In the genomic region with DNA sequence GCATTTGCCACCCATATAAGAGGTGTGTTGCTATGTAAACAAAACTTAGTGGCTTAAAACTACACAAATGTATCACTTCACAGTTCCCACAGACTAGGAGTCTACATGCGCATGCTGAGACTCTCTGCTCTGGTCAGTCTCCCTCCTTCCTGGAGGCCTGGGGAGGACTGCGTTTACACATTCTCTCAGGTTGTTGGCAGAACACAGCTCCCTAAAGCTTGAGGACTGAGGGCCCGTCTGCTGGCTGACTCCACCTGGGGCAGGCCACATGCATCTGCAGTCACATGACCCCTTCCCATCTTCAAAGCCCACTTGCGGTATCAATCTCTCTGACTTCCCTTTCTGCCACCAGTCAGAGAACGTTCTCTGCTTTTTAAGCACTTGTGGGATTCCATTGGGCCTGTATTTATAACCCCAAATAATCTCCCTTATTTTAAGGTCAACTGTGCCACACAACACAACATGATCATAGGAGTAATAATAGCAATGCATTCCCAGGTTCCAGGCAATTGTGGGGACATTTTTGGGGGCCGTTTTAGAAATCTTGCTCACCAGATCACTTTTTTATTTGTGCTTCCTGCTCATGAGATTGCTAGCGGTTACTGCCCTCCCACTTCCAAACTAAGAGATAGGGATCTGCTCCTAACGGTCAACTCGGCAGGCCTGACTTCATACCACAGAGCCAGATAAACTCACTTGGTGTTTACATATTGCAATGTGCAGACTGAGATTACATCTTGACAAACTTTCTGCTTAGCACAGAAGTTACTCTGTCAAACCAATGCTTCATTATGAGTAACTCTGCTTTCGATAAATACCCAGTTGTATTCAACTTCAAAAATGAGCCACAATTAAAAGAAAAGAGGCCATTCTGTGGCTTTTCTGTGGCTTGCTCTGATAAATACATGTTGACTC, we compare ENCODE assay signal across 1 cellular context.
TF ChIP-seq lines count a peak whose summit lies in the region.

No MANE protein-coding gene starts in this region.

TF ChIP-seq in HepG2, 621 proteins besides CTCF, POLR2A, EP300 and RAD21 (continued from another document and continues in another):
- TF ChIP-seq, protein P1, sequence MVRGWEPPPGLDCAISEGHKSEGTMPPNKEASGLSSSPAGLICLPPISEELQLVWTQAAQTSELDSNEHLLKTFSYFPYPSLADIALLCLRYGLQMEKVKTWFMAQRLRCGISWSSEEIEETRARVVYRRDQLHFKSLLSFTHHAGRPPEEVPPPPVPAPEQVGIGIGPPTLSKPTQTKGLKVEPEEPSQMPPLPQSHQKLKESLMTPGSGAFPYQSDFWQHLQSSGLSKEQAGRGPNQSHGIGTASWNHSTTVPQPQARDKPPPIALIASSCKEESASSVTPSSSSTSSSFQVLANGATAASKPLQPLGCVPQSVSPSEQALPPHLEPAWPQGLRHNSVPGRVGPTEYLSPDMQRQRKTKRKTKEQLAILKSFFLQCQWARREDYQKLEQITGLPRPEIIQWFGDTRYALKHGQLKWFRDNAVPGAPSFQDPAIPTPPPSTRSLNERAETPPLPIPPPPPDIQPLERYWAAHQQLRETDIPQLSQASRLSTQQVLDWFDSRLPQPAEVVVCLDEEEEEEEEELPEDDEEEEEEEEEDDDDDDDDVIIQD (CRISPR knock-in tag; IDR thresholded peaks at IDR 0.05; ENCODE audit: low read depth) = peak; percentile 84
- no peak for TF ChIP-seq NFE2L2 (IDR thresholded peaks at IDR 0.05; ENCODE audit: low read length)
- TF ChIP-seq, protein P2, sequence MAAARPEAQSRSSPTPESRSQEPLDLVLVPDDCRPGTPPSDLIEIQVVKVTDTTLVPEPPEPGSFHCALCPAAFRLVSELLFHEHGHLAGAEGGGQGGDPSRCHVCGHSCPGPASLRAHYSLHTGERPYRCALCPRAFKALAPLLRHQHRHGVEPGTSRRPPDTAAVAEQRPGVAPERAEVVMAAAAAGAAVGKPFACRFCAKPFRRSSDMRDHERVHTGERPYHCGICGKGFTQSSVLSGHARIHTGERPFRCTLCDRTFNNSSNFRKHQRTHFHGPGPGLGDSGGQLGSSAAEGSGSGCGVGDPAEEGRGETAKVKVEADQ (CRISPR knock-in tag; IDR thresholded peaks at IDR 0.05; ENCODE audit: borderline replicate concordance) = no peak
- TF ChIP-seq, protein P3, sequence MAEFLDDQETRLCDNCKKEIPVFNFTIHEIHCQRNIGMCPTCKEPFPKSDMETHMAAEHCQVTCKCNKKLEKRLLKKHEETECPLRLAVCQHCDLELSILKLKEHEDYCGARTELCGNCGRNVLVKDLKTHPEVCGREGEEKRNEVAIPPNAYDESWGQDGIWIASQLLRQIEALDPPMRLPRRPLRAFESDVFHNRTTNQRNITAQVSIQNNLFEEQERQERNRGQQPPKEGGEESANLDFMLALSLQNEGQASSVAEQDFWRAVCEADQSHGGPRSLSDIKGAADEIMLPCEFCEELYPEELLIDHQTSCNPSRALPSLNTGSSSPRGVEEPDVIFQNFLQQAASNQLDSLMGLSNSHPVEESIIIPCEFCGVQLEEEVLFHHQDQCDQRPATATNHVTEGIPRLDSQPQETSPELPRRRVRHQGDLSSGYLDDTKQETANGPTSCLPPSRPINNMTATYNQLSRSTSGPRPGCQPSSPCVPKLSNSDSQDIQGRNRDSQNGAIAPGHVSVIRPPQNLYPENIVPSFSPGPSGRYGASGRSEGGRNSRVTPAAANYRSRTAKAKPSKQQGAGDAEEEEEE (CRISPR knock-in tag; IDR thresholded peaks at IDR 0.05; ENCODE audit: borderline replicate concordance) = no peak
- TF ChIP-seq, protein P4, sequence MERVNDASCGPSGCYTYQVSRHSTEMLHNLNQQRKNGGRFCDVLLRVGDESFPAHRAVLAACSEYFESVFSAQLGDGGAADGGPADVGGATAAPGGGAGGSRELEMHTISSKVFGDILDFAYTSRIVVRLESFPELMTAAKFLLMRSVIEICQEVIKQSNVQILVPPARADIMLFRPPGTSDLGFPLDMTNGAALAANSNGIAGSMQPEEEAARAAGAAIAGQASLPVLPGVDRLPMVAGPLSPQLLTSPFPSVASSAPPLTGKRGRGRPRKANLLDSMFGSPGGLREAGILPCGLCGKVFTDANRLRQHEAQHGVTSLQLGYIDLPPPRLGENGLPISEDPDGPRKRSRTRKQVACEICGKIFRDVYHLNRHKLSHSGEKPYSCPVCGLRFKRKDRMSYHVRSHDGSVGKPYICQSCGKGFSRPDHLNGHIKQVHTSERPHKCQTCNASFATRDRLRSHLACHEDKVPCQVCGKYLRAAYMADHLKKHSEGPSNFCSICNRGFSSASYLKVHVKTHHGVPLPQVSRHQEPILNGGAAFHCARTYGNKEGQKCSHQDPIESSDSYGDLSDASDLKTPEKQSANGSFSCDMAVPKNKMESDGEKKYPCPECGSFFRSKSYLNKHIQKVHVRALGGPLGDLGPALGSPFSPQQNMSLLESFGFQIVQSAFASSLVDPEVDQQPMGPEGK (CRISPR knock-in tag; IDR thresholded peaks at IDR 0.05) = no peak
- no peak for TF ChIP-seq KAT7 (CRISPR knock-in tag; IDR thresholded peaks at IDR 0.05; ENCODE audit: borderline replicate concordance)
- no peak for TF ChIP-seq ARNT2 (CRISPR knock-in tag; IDR thresholded peaks at IDR 0.05; ENCODE audit: low read depth)
- no peak for TF ChIP-seq ZNF598 (CRISPR knock-in tag; IDR thresholded peaks at IDR 0.05; ENCODE audit: borderline replicate concordance)
- no peak for TF ChIP-seq BHLHE40 (IDR thresholded peaks at IDR 0.05; ENCODE audit: low read length)
- TF ChIP-seq NR2F1 (CRISPR knock-in tag; IDR thresholded peaks at IDR 0.05) = no peak
- TF ChIP-seq PAWR (CRISPR knock-in tag; IDR thresholded peaks at IDR 0.05; ENCODE audit: borderline replicate concordance) = no peak
- no peak for TF ChIP-seq ZNF747 (CRISPR knock-in tag; IDR thresholded peaks at IDR 0.05; ENCODE audit: borderline replicate concordance)
- TF ChIP-seq HNRNPK (IDR thresholded peaks at IDR 0.05; ENCODE audit: low read depth, low read length, poor library complexity, severe bottlenecking) = no peak
- no peak for TF ChIP-seq ZNF749 (CRISPR knock-in tag; IDR thresholded peaks at IDR 0.05; ENCODE audit: borderline replicate concordance)
- TF ChIP-seq SMARCE1 (IDR thresholded peaks at IDR 0.05; ENCODE audit: borderline replicate concordance) = no peak
- TF ChIP-seq, protein P5, sequence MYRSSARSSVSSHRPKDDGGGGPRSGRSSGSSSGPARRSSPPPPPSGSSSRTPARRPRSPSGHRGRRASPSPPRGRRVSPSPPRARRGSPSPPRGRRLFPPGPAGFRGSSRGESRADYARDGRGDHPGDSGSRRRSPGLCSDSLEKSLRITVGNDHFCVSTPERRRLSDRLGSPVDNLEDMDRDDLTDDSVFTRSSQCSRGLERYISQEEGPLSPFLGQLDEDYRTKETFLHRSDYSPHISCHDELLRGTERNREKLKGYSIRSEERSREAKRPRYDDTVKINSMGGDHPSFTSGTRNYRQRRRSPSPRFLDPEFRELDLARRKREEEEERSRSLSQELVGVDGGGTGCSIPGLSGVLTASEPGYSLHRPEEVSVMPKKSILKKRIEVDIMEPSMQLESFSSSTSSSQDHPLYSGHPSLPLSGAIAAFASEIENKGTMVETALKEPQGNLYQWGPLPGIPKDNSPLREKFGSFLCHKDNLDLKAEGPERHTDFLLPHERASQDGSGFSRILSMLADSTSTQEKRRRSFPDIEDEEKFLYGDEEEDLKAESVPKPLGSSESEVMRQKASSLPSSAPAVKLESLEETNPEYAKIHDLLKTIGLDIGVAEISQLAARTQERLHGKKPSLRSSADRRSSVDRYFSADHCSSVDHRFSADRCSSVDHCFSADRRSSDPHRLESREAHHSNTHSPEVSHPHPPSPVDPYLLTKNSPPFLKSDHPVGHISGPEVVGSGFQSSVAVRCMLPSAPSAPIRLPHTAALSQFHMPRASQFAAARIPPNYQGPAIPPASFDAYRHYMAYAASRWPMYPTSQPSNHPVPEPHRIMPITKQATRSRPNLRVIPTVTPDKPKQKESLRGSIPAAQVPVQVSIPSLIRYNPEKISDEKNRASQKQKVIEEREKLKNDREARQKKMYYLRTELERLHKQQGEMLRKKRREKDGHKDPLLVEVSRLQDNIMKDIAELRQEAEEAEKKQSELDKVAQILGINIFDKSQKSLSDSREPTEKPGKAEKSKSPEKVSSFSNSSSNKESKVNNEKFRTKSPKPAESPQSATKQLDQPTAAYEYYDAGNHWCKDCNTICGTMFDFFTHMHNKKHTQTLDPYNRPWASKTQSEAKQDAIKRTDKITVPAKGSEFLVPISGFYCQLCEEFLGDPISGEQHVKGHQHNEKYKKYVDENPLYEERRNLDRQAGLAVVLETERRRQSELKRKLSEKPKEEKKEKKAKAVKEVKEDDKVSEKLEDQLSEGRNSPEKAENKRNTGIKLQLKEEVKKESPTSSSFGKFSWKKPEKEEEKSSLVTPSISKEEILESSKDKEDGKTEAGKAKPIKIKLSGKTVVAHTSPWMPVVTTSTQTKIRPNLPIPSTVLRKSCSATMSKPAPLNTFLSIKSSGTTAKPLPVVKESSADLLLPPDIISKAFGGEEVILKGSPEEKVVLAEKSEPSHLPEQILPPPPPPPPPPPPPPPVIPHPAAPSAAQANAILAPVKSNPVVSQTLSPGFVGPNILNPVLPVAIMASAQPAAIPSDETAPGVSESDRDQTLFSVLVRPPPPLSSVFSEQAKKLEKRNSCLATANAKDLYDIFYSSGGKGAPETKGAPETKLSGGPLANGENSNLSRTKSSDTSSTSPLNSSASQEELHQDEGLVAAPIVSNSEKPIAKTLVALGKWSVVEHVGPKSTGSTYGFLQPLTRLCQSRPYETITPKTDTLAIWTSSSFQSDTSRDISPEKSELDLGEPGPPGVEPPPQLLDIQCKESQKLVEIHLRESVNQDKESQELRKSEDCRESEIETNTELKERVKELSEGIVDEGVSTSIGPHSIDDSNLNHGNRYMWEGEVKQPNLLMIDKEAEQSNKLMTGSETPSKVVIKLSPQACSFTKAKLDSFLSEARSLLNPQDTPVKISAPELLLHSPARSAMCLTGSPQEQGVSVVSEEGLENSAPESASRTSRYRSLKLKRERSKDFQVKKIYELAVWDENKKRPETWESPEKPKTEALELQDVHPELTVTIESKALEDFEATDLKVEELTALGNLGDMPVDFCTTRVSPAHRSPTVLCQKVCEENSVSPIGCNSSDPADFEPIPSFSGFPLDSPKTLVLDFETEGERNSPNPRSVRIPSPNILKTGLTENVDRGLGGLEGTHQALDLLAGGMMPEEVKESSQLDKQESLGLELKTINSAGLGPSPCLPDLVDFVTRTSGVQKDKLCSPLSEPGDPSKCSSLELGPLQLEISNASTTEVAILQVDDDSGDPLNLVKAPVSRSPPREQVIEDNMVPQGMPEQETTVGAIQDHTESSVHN (CRISPR knock-in tag; IDR thresholded peaks at IDR 0.05) = no peak
- TF ChIP-seq ZFP62 (CRISPR knock-in tag; IDR thresholded peaks at IDR 0.05) = no peak
- no peak for TF ChIP-seq KDM5B (CRISPR knock-in tag; IDR thresholded peaks at IDR 0.05; ENCODE audit: borderline replicate concordance)
- TF ChIP-seq ZNF720 (CRISPR knock-in tag; IDR thresholded peaks at IDR 0.05) = no peak
- no peak for TF ChIP-seq RNF2 (conservative IDR thresholded peaks at IDR 0.05; ENCODE audit: low read depth)
- no peak for TF ChIP-seq KLF12 (CRISPR knock-in tag; IDR thresholded peaks at IDR 0.05; ENCODE audit: borderline replicate concordance)
- TF ChIP-seq, protein P6, sequence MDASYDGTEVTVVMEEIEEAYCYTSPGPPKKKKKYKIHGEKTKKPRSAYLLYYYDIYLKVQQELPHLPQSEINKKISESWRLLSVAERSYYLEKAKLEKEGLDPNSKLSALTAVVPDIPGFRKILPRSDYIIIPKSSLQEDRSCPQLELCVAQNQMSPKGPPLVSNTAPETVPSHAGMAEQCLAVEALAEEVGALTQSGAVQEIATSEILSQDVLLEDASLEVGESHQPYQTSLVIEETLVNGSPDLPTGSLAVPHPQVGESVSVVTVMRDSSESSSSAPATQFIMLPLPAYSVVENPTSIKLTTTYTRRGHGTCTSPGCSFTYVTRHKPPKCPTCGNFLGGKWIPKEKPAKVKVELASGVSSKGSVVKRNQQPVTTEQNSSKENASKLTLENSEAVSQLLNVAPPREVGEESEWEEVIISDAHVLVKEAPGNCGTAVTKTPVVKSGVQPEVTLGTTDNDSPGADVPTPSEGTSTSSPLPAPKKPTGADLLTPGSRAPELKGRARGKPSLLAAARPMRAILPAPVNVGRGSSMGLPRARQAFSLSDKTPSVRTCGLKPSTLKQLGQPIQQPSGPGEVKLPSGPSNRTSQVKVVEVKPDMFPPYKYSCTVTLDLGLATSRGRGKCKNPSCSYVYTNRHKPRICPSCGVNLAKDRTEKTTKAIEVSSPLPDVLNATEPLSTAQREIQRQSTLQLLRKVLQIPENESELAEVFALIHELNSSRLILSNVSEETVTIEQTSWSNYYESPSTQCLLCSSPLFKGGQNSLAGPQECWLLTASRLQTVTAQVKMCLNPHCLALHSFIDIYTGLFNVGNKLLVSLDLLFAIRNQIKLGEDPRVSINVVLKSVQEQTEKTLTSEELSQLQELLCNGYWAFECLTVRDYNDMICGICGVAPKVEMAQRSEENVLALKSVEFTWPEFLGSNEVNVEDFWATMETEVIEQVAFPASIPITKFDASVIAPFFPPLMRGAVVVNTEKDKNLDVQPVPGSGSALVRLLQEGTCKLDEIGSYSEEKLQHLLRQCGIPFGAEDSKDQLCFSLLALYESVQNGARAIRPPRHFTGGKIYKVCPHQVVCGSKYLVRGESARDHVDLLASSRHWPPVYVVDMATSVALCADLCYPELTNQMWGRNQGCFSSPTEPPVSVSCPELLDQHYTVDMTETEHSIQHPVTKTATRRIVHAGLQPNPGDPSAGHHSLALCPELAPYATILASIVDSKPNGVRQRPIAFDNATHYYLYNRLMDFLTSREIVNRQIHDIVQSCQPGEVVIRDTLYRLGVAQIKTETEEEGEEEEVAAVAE (CRISPR knock-in tag; IDR thresholded peaks at IDR 0.05; ENCODE audit: borderline replicate concordance) = no peak; the same call in 1 of the 2 replicates
- no peak for TF ChIP-seq AHR (CRISPR knock-in tag; IDR thresholded peaks at IDR 0.05)
- no peak for TF ChIP-seq ZNF572 (CRISPR knock-in tag; IDR thresholded peaks at IDR 0.05)
- TF ChIP-seq, protein P7, sequence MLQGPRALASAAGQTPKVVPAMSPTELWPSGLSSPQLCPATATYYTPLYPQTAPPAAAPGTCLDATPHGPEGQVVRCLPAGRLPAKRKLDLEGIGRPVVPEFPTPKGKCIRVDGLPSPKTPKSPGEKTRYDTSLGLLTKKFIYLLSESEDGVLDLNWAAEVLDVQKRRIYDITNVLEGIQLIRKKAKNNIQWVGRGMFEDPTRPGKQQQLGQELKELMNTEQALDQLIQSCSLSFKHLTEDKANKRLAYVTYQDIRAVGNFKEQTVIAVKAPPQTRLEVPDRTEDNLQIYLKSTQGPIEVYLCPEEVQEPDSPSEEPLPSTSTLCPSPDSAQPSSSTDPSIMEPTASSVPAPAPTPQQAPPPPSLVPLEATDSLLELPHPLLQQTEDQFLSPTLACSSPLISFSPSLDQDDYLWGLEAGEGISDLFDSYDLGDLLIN (CRISPR knock-in tag; IDR thresholded peaks at IDR 0.05; ENCODE audit: borderline replicate concordance) = no peak
- TF ChIP-seq ATRX (CRISPR knock-in tag; IDR thresholded peaks at IDR 0.05; ENCODE audit: borderline replicate concordance) = no peak
- TF ChIP-seq, protein P8, sequence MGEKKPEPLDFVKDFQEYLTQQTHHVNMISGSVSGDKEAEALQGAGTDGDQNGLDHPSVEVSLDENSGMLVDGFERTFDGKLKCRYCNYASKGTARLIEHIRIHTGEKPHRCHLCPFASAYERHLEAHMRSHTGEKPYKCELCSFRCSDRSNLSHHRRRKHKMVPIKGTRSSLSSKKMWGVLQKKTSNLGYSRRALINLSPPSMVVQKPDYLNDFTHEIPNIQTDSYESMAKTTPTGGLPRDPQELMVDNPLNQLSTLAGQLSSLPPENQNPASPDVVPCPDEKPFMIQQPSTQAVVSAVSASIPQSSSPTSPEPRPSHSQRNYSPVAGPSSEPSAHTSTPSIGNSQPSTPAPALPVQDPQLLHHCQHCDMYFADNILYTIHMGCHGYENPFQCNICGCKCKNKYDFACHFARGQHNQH (CRISPR knock-in tag; IDR thresholded peaks at IDR 0.05) = peak; percentile 42; the same call in 1 of the 2 replicates
- TF ChIP-seq MBNL3 (CRISPR knock-in tag; conservative IDR thresholded peaks at IDR 0.05) = no peak
